Comparison of ENCODE assay signal across 22 cellular contexts in genomic region chr10:72200883-72201282, GRCh38. TPM values are rescaled to one million over a fixed set of nuclear protein-coding genes. Genes with fewer than 3 reads are reported as not detected.
DNase-seq lines count a peak whose midpoint lies in the region; ATAC-seq and TF ChIP-seq lines count a peak whose summit lies in the region.
"Had no signal": no experiment of that assay in that cellular context is flagged by ENCODE, and none has a peak within 500 bp of the region (broad histone marks: within the 10 kb centered on the region; RNA-seq: fewer than 3 reads in every experiment).

No MANE protein-coding gene starts in this region.

- peaks cover 0 to 88% (median 80%) of the 10 kb centered on the region in 9 donors for H3K36me3 ChIP-seq in heart left ventricle

- intact Hi-C loops in Right ventricle myocardium inferior (cut with DNase I), result no loop called here
- intact Hi-C loops in left cardiac atrium (cut with DNase I), result no loop called here
- intact Hi-C loops in left ventricle myocardium superior (cut with micrococcal nuclease), result no loop called here
- intact Hi-C loops in heart left ventricle (cut with DNase I), result loop anchor here in 1 of 10 donors (10.0 kb wide), 1 partner anchor 66 kb away; no protein-coding TSS in a partner anchor

- no peak overlapping the region for H3K27ac ChIP-seq in heart left ventricle
- H3K27ac ChIP-seq: BLaER1 had no signal

- TF ChIP-seq CTCF in heart left ventricle (IDR thresholded peaks at IDR 0.05), result no peak

- ATAC-seq in Right ventricle myocardium inferior (peak; percentile 54), left cardiac atrium (no peak), left ventricle myocardium superior (peak; percentile 71), heart left ventricle (no peak), GM21786 (IDR thresholded peaks at IDR 0.05; ENCODE audit: unreplicated experiment) (no peak)
- ATAC-seq: GM12878 had no signal

- no peak for TF ChIP-seq POLR2A in heart left ventricle (IDR thresholded peaks at IDR 0.05)

- no peaks in the 10 kb centered on the region for H3K9me3 ChIP-seq in heart left ventricle
- H3K9me3 ChIP-seq: BE2C, BLaER1 had no signal

- H3K4me3 ChIP-seq in heart left ventricle, result no peak overlapping the region
- H3K4me3 ChIP-seq: BLaER1, GM12878 had no signal

- H3K4me1 ChIP-seq in heart left ventricle, result peaks cover 0 to 9% (median 0%) of the 10 kb centered on the region in 12 donors
- H3K4me1 ChIP-seq: BE2C had no signal

- DNase-seq in Right ventricle myocardium inferior (ENCODE audit: missing footprints), result no peak
- no peak for DNase-seq in left cardiac atrium
- DNase-seq in left ventricle myocardium superior, result no peak
- DNase-seq in heart left ventricle, result no peak
- DNase-seq: 8988T; ACHN; BE2C; C1 segment of cervical spinal cord; CD4-positive, alpha-beta memory T cell; CD4-positive, CD25-positive, alpha-beta regulatory T cell; CD8-positive, alpha-beta memory T cell; COR-L47; DMS 273 treated with DMSO at 0.1 percent for 48 hours; DMS153; DMS53; DMS79; DND-41; EL; GDM1 had no signal

- 75 to 88% (median 84%) methylated on average over 3 of the region's 3 CpGs for WGBS in heart left ventricle, 4 donors

- no peaks in the 10 kb centered on the region for H3K27me3 ChIP-seq in heart left ventricle
- H3K27me3 ChIP-seq: BE2C, BLaER1 had no signal

RNA-seq across cellular contexts. Expression of gene ANAPC16, which starts 14.9 kb away (rescaled TPM):
- total RNA-seq in Right ventricle myocardium inferior, result 239 TPM
- 100 to 1,000 TPM; 155 to 168 TPM for total RNA-seq in left cardiac atrium
- 260 TPM for total RNA-seq in left ventricle myocardium superior
- total RNA-seq in heart left ventricle, result 100 to 1,000 TPM; 135 to 237 (median 179) TPM
- polyA plus RNA-seq in heart left ventricle, result 100 to 1,000 TPM; 124 to 242 TPM

RNA-seq across cellular contexts. Expression of gene ASCC1, which starts 15.2 kb away (rescaled TPM):
- 35.4 TPM for total RNA-seq in Right ventricle myocardium inferior
- total RNA-seq in left cardiac atrium, result 10 to 100 TPM; 25.2 to 28.1 TPM
- 34.7 TPM for total RNA-seq in left ventricle myocardium superior
- total RNA-seq in heart left ventricle, result 10 to 100 TPM; 26.4 to 44.8 (median 35.3) TPM
- polyA plus RNA-seq in heart left ventricle, result 10 to 100 TPM; 12.0 to 49.6 TPM

Comparison
In these comparisons a context has a peak if more than half of its experiments do, and no peak if none do; other contexts are left out.
1. ATAC-seq: peak in Right ventricle myocardium inferior (single experiment) and left ventricle myocardium superior (single experiment); none in left cardiac atrium (0 of 2), heart left ventricle (0 of 4) and GM21786 (single experiment).